8 cellular contexts compared by ENCODE assay signal in the genomic region with DNA sequence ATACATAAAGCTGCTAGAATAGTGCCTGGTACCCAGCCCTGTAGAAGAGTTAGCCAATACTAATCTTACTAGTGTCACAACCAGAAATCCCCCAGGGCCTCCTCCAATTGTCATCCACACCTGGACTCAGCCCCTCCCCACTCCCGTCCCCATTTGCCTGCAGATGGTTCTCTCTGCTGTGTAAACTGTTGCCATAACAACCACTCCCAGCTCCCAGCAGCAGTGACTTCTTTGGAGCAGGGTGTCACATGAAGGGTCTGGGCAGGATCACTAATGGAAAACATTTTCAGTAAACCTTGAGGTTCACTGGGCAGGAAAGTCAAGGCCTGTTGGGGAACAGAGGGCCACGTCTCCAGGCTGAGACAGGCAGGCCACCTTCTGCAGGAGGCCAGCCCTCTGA.
DNase-seq lines count a peak whose midpoint lies in the region; ATAC-seq and TF ChIP-seq lines count a peak whose summit lies in the region.

No MANE protein-coding gene starts in this region.

- TF ChIP-seq CTCF in colonic mucosa (IDR thresholded peaks at IDR 0.05) (no peak), osteocyte (IDR thresholded peaks at IDR 0.05) (no peak)

- peaks cover 5% of the 10 kb centered on the region for H3K4me1 ChIP-seq in colonic mucosa

- peaks cover 2% of the 10 kb centered on the region for H3K36me3 Mint-ChIP-seq in osteocyte (ENCODE audit: unreplicated experiment)

- no peaks in the 10 kb centered on the region for H3K36me3 ChIP-seq in colonic mucosa

- peaks cover 37% of the 10 kb centered on the region for H3K4me1 Mint-ChIP-seq in osteocyte (ENCODE audit: unreplicated experiment)

- no peak overlapping the region for H3K9ac ChIP-seq in colonic mucosa (ENCODE audit: low read depth in 2 of 2, low read length in 2 of 2)

- no peak overlapping the region for H3K4me3 Mint-ChIP-seq in osteocyte (ENCODE audit: unreplicated experiment)

- H3K9me3 ChIP-seq in colonic mucosa: no peaks in the 10 kb centered on the region

- no peaks in the 10 kb centered on the region for H3K27me3 ChIP-seq in colonic mucosa

- peak; percentile 71 for DNase-seq in DMS79 treated with DMSO at 0.1 percent for 48 hours (lab: John Stamatoyannopoulos, UW)
- peak; percentile 98 for DNase-seq in NCI-H2171 (lab: John Stamatoyannopoulos, UW)
- peak; percentile 49 for DNase-seq in colonic mucosa
- DNase-seq in osteocyte (ENCODE audit: extremely low spot score, unreplicated experiment): no peak

- H3K27ac ChIP-seq in colonic mucosa: peak overlapping the region; percentile 53

- peak overlapping the region; percentile 88 for H3K27ac Mint-ChIP-seq in osteocyte (ENCODE audit: unreplicated experiment)

- no peak overlapping the region for H3K4me3 ChIP-seq in colonic mucosa

- H3K27me3 Mint-ChIP-seq in osteocyte (ENCODE audit: unreplicated experiment): no peaks in the 10 kb centered on the region

- H3K9me3 Mint-ChIP-seq in osteocyte (ENCODE audit: unreplicated experiment): no peaks in the 10 kb centered on the region

- intact Hi-C loops in colonic mucosa (cut with DNase I): no loop called here

- ATAC-seq in HG03025 (IDR thresholded peaks at IDR 0.05; ENCODE audit: low FRiP score, unreplicated experiment) (no peak), GM18867 (IDR thresholded peaks at IDR 0.05; ENCODE audit: unreplicated experiment) (no peak), GM21381 (IDR thresholded peaks at IDR 0.05; ENCODE audit: unreplicated experiment) (no peak), GM21529 (IDR thresholded peaks at IDR 0.05; ENCODE audit: unreplicated experiment) (no peak)
